Comparison of ENCODE assay signal across 8 cellular contexts in the genomic region with DNA sequence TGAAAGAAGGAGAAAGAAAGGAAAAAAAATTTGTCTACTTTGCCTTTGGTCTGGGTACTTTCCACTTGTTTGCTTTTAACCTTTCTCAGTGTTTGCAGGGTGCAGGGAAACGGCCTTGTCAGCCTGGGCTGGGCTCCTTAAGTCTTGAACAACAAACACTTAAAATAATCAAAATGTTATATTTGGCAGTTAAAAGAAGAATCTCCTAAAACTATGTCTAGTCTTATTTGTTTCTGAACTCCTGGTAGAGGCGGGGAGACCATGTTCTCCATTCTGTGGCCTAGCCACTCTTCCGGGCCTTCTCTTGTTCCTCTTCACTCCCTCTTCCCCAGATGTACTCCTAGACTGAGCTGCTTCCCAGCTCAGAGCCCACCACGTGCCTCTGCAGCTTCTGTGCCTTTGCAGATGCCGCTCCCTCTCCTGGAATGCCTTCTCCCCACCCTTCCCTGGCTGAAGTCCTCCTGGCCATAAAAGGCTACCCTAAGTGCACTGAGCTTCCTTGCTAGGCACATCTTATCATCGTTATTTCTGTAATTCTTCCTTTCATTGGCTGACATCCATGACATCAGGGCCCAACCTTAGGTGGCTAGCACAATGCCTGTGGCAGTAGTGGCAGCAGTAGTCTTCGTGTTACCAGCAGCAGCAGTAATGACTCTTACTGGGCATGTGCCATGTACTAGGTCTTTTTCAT.
DNase-seq lines count a peak whose midpoint lies in the region; ATAC-seq and TF ChIP-seq lines count a peak whose summit lies in the region.

No MANE protein-coding gene starts in this region.

- peak overlapping the region in 8 of 10 donors; percentile 36 to 83 (median 52) for H3K4me3 Mint-ChIP-seq in naive thymus-derived CD8-positive, alpha-beta T cell

- peaks cover 0 to 3% (median 0%) of the 10 kb centered on the region in 3 donors for H3K36me3 Mint-ChIP-seq in naive thymus-derived CD8-positive, alpha-beta T cell

- peaks cover 18 to 46% (median 42%) of the 10 kb centered on the region in 4 donors for H3K4me1 ChIP-seq in esophagus muscularis mucosa

- no peak for TF ChIP-seq POLR2A in esophagus muscularis mucosa (IDR thresholded peaks at IDR 0.05; ENCODE audit: low read depth)

- H3K9me3 Mint-ChIP-seq in naive thymus-derived CD8-positive, alpha-beta T cell: no peaks in the 10 kb centered on the region

- H3K4me3 ChIP-seq in AG10803 (ENCODE audit: low read length): no peak overlapping the region
- no peak overlapping the region for H3K4me3 ChIP-seq in esophagus muscularis mucosa

- peak overlapping the region; percentile 74 to 79 (median 76) for H3K27ac ChIP-seq in esophagus muscularis mucosa (replicated peaks in 1 of 4)

- TF ChIP-seq EP300 in esophagus muscularis mucosa (IDR thresholded peaks at IDR 0.05): no peak

- DNase-seq in AG10803 (ENCODE audit: low read depth) (peak; percentile 72), MV-4-11 (lab: John Stamatoyannopoulos, UW) (peak; percentile 36), esophagus muscularis mucosa (ENCODE audit: extremely low spot score) (no peak), activated T-cell treated with anti-CD3 and anti-CD28 coated beads for 4 hours (no peak), G401 (ENCODE audit: low spot score) (no peak)
- no peak for DNase-seq in naive thymus-derived CD8-positive, alpha-beta T cell

- POLR2A ChIA-PET in naive thymus-derived CD8-positive, alpha-beta T cell (lab: Charles Lee): interaction anchor here (0.8 to 2.2 kb wide), 3 partner anchors 8 to 429 kb away, joined by 3 to 5 read pairs (median 3); no protein-coding TSS in a partner anchor

- peaks cover 33 to 64% (median 54%) of the 10 kb centered on the region in 4 donors for H3K4me1 Mint-ChIP-seq in naive thymus-derived CD8-positive, alpha-beta T cell

- H3K27ac Mint-ChIP-seq in naive thymus-derived CD8-positive, alpha-beta T cell: peak overlapping the region; percentile 50 to 93 (median 84)

- in situ Hi-C loops in G401 (cut with HindIII; ENCODE audit: low sequenced_read_pairs): no loop called here

- H3K9me3 ChIP-seq in esophagus muscularis mucosa: no peaks in the 10 kb centered on the region

- WGBS in esophagus muscularis mucosa: 41% methylated on average over 7 of the region's 7 CpGs

- no peak for TF ChIP-seq CTCF in AG10803 (conservative IDR thresholded peaks at IDR 0.05; ENCODE audit: low read length)
- TF ChIP-seq CTCF in esophagus muscularis mucosa (IDR thresholded peaks at IDR 0.05): no peak

- peak; percentile 50 to 60 for ATAC-seq in naive thymus-derived CD8-positive, alpha-beta T cell
- ATAC-seq in GM21717 (IDR thresholded peaks at IDR 0.05; ENCODE audit: unreplicated experiment) (no peak), GM21723 (IDR thresholded peaks at IDR 0.05; ENCODE audit: unreplicated experiment) (no peak)

- no peaks in the 10 kb centered on the region for H3K36me3 ChIP-seq in esophagus muscularis mucosa

- H3K27me3 ChIP-seq in esophagus muscularis mucosa: no peaks in the 10 kb centered on the region

- intact Hi-C loops in esophagus muscularis mucosa (cut with DNase I): no loop called here

- H3K27me3 Mint-ChIP-seq in naive thymus-derived CD8-positive, alpha-beta T cell: no peaks in the 10 kb centered on the region

Comparison
In these comparisons a context has a peak if more than half of its experiments do, and no peak if none do; other contexts are left out.
1. DNase-seq: peak in AG10803 (single experiment) and MV-4-11 (single experiment); none in esophagus muscularis mucosa (single experiment), naive thymus-derived CD8-positive, alpha-beta T cell (0 of 10), activated T-cell treated with anti-CD3 and anti-CD28 coated beads for 4 hours (single experiment) and G401 (single experiment).
2. ATAC-seq: peak in naive thymus-derived CD8-positive, alpha-beta T cell (2 of 2); none in GM21717 (single experiment) and GM21723 (single experiment).